11 cellular contexts compared by ENCODE assay signal in the genomic region with DNA sequence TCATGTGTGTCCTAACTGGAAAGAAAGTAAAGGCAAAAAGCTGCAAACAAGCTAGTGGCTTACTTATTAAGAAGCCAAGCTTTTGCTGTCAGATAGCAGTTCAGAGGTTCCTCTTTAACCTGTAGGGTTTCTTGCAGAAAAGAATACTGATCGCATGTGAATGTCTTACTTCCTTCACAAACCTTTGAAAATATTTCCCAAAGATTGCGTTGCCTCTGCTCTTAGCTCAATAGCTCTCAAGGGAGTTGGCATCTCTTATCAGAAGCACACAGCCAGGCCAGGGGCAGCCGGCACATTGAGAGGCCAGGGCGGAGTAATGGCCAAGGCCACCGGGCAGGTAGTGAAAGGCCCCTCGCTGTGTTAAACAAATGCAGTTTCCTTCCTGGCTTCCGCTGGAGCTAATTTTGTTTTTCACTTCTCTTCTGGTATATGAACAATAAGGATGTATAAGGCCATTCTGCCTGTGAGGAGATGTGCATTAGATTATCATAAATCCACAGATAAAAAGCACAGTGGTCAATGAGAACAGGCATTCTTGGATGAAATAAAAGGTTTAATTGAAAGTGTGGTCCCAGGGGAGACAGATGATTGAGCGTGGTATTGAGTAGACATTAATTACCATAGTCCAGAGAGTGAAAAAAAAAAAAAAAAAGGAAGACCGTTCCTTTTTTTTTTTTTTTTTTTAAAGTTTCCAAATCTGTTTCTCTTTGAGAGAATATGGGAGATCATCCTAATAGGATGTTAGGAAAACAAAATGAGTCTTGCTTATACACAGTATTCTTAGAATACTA.
DNase-seq lines count a peak whose midpoint lies in the region; ATAC-seq, FAIRE-seq and TF ChIP-seq lines count a peak whose summit lies in the region.
"Had no signal": no experiment of that assay in that cellular context is flagged by ENCODE, and none has a peak within 500 bp of the region (broad histone marks: within the 10 kb centered on the region; RNA-seq: fewer than 3 reads in every experiment).

No MANE protein-coding gene starts in this region.

- H3K9me3 ChIP-seq in NT2/D1 (ENCODE audit: insufficient read depth, low read length): no peaks in the 10 kb centered on the region
- H3K9me3 ChIP-seq in right lobe of liver: no peaks in the 10 kb centered on the region
- no peaks in the 10 kb centered on the region for H3K9me3 ChIP-seq in testis

- H3K9me3 Mint-ChIP-seq in CD14-positive monocyte: peaks cover 0 to 2% (median 0%) of the 10 kb centered on the region in 7 donors
- H3K9me3 Mint-ChIP-seq: central memory CD8-positive, alpha-beta T cell had no signal

- no peak for FAIRE-seq in urothelium cell line (lab: Jason Lieb, UNC)

- no peaks in the 10 kb centered on the region for H3K27me3 Mint-ChIP-seq in CD14-positive monocyte (ENCODE audit: low read depth in 3 of 3)
- H3K27me3 Mint-ChIP-seq: central memory CD8-positive, alpha-beta T cell had no signal

- H3K4me1 ChIP-seq in NT2/D1 (ENCODE audit: insufficient read depth, insufficient read length) (no peaks in the 10 kb centered on the region), right lobe of liver (no peaks in the 10 kb centered on the region), testis (no peaks in the 10 kb centered on the region)

- H3K4me3 ChIP-seq in NT2/D1 (ENCODE audit: insufficient read length, low read depth): no peak overlapping the region
- H3K4me3 ChIP-seq in right lobe of liver: no peak overlapping the region
- H3K4me3 ChIP-seq in testis: no peak overlapping the region

- DNase-seq in NT2/D1 (ENCODE audit: low read depth, low spot score) (peak; percentile 42), right lobe of liver (peak in 1 of 3 donors; percentile 16), NCI-H82 treated with DMSO at 0.1 percent for 48 hours (lab: John Stamatoyannopoulos, UW; ENCODE audit: unreplicated experiment) (no peak), urothelium cell line (ENCODE audit: low spot score) (no peak), CD14-positive monocyte (ENCODE audit: low spot score) (no peak), testis (no peak)
- DNase-seq: Calu3, NCI-H1694 treated with DMSO at 0.1 percent for 48 hours had no signal

- no peak overlapping the region for H3K27ac Mint-ChIP-seq in CD14-positive monocyte

- WGBS in right lobe of liver (ENCODE audit: insufficient coverage, low coverage, low lambda C conversion rate, missing lambda C conversion rate): 71% methylated on average over 9 of the region's 9 CpGs
- 57 to 59% methylated on average over 9 of the region's 9 CpGs for WGBS in testis, 2 donors

- TF ChIP-seq POLR2A in GM18505 (IDR thresholded peaks at IDR 0.05; ENCODE audit: borderline replicate concordance, extremely low read depth, insufficient read depth, insufficient read length): no peak
- TF ChIP-seq POLR2A in right lobe of liver (IDR thresholded peaks at IDR 0.05): no peak
- TF ChIP-seq POLR2A in testis (IDR thresholded peaks at IDR 0.05): no peak

- no peaks in the 10 kb centered on the region for H3K36me3 Mint-ChIP-seq in CD14-positive monocyte

- no peaks in the 10 kb centered on the region for H3K27me3 ChIP-seq in NT2/D1 (ENCODE audit: insufficient read depth, insufficient read length)
- no peaks in the 10 kb centered on the region for H3K27me3 ChIP-seq in right lobe of liver
- no peaks in the 10 kb centered on the region for H3K27me3 ChIP-seq in testis

- H3K27ac ChIP-seq in right lobe of liver (no peak overlapping the region), testis (no peak overlapping the region)

- intact Hi-C loops in right lobe of liver (cut with DNase I) (no loop called here), CD14-positive monocyte (cut with micrococcal nuclease) (no loop called here), testis (cut with DNase I; ENCODE audit: low total_unique reads) (no loop called here)

- ATAC-seq in GM18505 (IDR thresholded peaks at IDR 0.05; ENCODE audit: unreplicated experiment) (peak; percentile 68), HG02642 (IDR thresholded peaks at IDR 0.05; ENCODE audit: poor library complexity, unreplicated experiment) (peak; percentile 73), right lobe of liver (peak; percentile 13 to 56 (median 46))

- H3K36me3 ChIP-seq in NT2/D1 (ENCODE audit: insufficient read depth, insufficient read length, low read length) (no peaks in the 10 kb centered on the region), right lobe of liver (no peaks in the 10 kb centered on the region), testis (ENCODE audit: low read depth, missing control alignments) (no peaks in the 10 kb centered on the region)

- TF ChIP-seq CTCF in right lobe of liver (IDR thresholded peaks at IDR 0.05) (no peak), CD14-positive monocyte (IDR thresholded peaks at IDR 0.05) (no peak), testis (IDR thresholded peaks at IDR 0.05) (no peak)

- no peaks in the 10 kb centered on the region for H3K4me1 Mint-ChIP-seq in CD14-positive monocyte
- H3K4me1 Mint-ChIP-seq: central memory CD8-positive, alpha-beta T cell had no signal

- no peak overlapping the region for H3K9ac ChIP-seq in NT2/D1 (ENCODE audit: insufficient read length, low read depth)

- H3K4me3 Mint-ChIP-seq in CD14-positive monocyte: no peak overlapping the region
- H3K4me3 Mint-ChIP-seq: central memory CD8-positive, alpha-beta T cell had no signal
